ENCODE assay signal across 25 cellular contexts in genomic region chr4:173761236-173761635, GRCh38.
"Had no signal": no experiment of that assay in that cellular context is flagged by ENCODE, and none has a peak within 500 bp of the region (broad histone marks: within the 10 kb centered on the region; RNA-seq: fewer than 3 reads in every experiment).

No MANE protein-coding gene starts in this region.

- ATAC-seq: natural killer cell; psoas muscle; right lobe of liver; stimulated activated effector memory CD8-positive, alpha-beta T cell treated with anti-CD3 and anti-CD28 coated beads, Interleukin-12 subunit alpha, Interleukin-12 subunit beta, amount 100 ng/mL, for 72 hours; stimulated activated naive B cell treated with anti-CD40 and anti-IgM and Interleukin-4, amounts not matched to agents 10 μg/mL and 1 μg/mL and 100 μg/mL, for 72 hours had no signal

- DNase-seq: natural killer cell; occipital lobe; ovary; posterior cingulate gyrus; psoas muscle; right lobe of liver; sigmoid colon; small intestine; stimulated activated CD4-positive, alpha-beta T cell treated with anti-CD3 and anti-CD28 coated beads, Interleukin-15, amount 100 ng/mL, for 24 hours; stimulated activated CD4-positive, alpha-beta T cell treated with anti-CD3 and anti-CD28 coated beads, Interleukin-2, amount 100 ng/mL, for 24 hours; stimulated activated CD4-positive, alpha-beta T cell treated with anti-CD3 and anti-CD28 coated beads, Interleukin-2, amount 100 ng/mL, for 48 hours; stimulated activated CD4-positive, alpha-beta T cell treated with anti-CD3 and anti-CD28 coated beads, Interleukin-4, amount 100 ng/mL, for 24 hours; stimulated activated naive B cell treated with anti-CD40 and anti-IgM and Interleukin-4, amounts not matched to agents 10 μg/mL and 1 μg/mL and 100 μg/mL, for 72 hours; stimulated activated naive CD4-positive, alpha-beta T cell treated with Interleukin-2 at 50 U/mL for 16 hours; stomach; thyroid gland; trophoblast cell; upper lobe of left lung had no signal

- FAIRE-seq: small intestine, urothelium cell line had no signal

- H3K27me3 ChIP-seq: neural progenitor cell, ovary, right lobe of liver, sigmoid colon, stomach, thyroid gland, tibial nerve, upper lobe of left lung, vagina had no signal

- H3K4me1 ChIP-seq: neural progenitor cell, parathyroid adenoma, psoas muscle, right lobe of liver, thyroid gland, tibial nerve, upper lobe of left lung, vagina had no signal

- H3K9me3 ChIP-seq: ovary, psoas muscle, right lobe of liver, sigmoid colon, stomach, thoracic aorta, thyroid gland, tibial nerve, upper lobe of left lung, vagina had no signal

- H3K4me3 ChIP-seq: neural progenitor cell, ovary, psoas muscle, right lobe of liver, sigmoid colon, stomach, thoracic aorta, thyroid gland, tibial nerve, upper lobe of left lung, vagina had no signal

- H3K27ac ChIP-seq: neural progenitor cell, ovary, parathyroid adenoma, psoas muscle, right lobe of liver, sigmoid colon, stomach, thyroid gland, tibial nerve, upper lobe of left lung, vagina had no signal

- H3K36me3 ChIP-seq: neural progenitor cell, ovary, right lobe of liver, sigmoid colon, stomach, thoracic aorta, thyroid gland, tibial nerve, upper lobe of left lung, vagina had no signal
